37 cellular contexts compared by ENCODE assay signal in genomic region chr22:19123936-19124335, GRCh38. TPM values are rescaled to one million over a fixed set of nuclear protein-coding genes. Genes with fewer than 3 reads are reported as not detected.
"Had no signal": no experiment of that assay in that cellular context is flagged by ENCODE, and none has a peak within 500 bp of the region (broad histone marks: within the 10 kb centered on the region; RNA-seq: fewer than 3 reads in every experiment).

No MANE protein-coding gene starts in this region.

- H3K9me3 ChIP-seq: adrenal gland, body of pancreas, SJCRH30 had no signal

- H3K4me3 ChIP-seq: adrenal gland, body of pancreas, SJCRH30, SK-N-MC had no signal

- H3K9me3 Mint-ChIP-seq: activated CD4-positive, alpha-beta memory T cell treated with anti-CD3 and anti-CD28 coated beads, Interleukin-2, amount 10 ng/mL, durations not matched to agents 7 days and 5 days; activated naive CD8-positive, alpha-beta T cell treated with anti-CD3 and anti-CD28 coated beads for 36 hours; activated T-cell treated with anti-CD3 and anti-CD28 coated beads, Interleukin-2, amount 50 U/mL, for 72 hours; activated T-helper 17 cell treated with anti-CD3 and anti-CD28 coated beads, Interleukin-2, amount 50 U/mL, for 72 hours had no signal

- DNase-seq: activated CD4-positive, alpha-beta memory T cell treated with anti-CD3 and anti-CD28 coated beads, Interleukin-2, amount 10 ng/mL, durations not matched to agents 7 days and 5 days; activated CD4-positive, alpha-beta T cell treated with anti-CD3 and anti-CD28 coated beads for 4 hours; activated CD8-positive, alpha-beta memory T cell treated with anti-CD3 and anti-CD28 coated beads for 24 hours; activated CD8-positive, alpha-beta memory T cell treated with anti-CD3 and anti-CD28 coated beads, Interleukin-2, amount 10 ng/mL, durations not matched to agents 7 days and 5 days; activated CD8-positive, alpha-beta memory T cell treated with anti-CD3 and anti-CD28 coated beads, Interleukin-2, amount 50 U/mL, for 48 hours; activated effector memory CD4-positive, alpha-beta T cell treated with anti-CD3 and anti-CD28 coated beads, Interleukin-2, amount 50 U/mL, for 16 hours; activated naive CD4-positive, alpha-beta T cell; activated naive CD4-positive, alpha-beta T cell treated with anti-CD3 and anti-CD28 coated beads, Interleukin-2, amount 50 U/mL, for 16 hours; activated naive CD8-positive, alpha-beta T cell treated with anti-CD3 and anti-CD28 coated beads for 36 hours; activated T-cell treated with anti-CD3 and anti-CD28 coated beads, Interleukin-2, amount 50 U/mL, for 72 hours; adrenal gland; body of pancreas; MM.1S; MV-4-11; NCI-H1092; NCI-H1436 treated with DMSO at 0.1 percent for 48 hours; NCI-H1694 treated with DMSO at 0.1 percent for 48 hours; NCI-H2029 treated with DMSO at 0.1 percent for 48 hours; NCI-H2107; NCI-H2171; NCI-H510A; NCI-H69; SHP77; SJCRH30 had no signal

- ATAC-seq: activated CD4-positive, CD25-positive, alpha-beta regulatory T cell treated with anti-CD3 and anti-CD28 coated beads, Interleukin-2, amount 50 U/mL, for 24 hours; activated CD8-positive, alpha-beta memory T cell treated with anti-CD3 and anti-CD28 coated beads, Interleukin-2, amount 10 ng/mL, durations not matched to agents 7 days and 5 days; activated T-cell treated with anti-CD3 and anti-CD28 coated beads, Interleukin-2, amount 50 U/mL, for 72 hours; activated T-helper 17 cell treated with anti-CD3 and anti-CD28 coated beads, Interleukin-2, amount 50 U/mL, for 72 hours; body of pancreas; Panc1 had no signal

- H3K27me3 Mint-ChIP-seq: activated CD4-positive, alpha-beta memory T cell treated with anti-CD3 and anti-CD28 coated beads, Interleukin-2, amount 10 ng/mL, durations not matched to agents 7 days and 5 days; activated naive CD8-positive, alpha-beta T cell treated with anti-CD3 and anti-CD28 coated beads for 36 hours; activated T-helper 17 cell treated with anti-CD3 and anti-CD28 coated beads, Interleukin-2, amount 50 U/mL, for 72 hours had no signal

- H3K4me2 ChIP-seq: KMS-11 had no signal

- H3K27ac Mint-ChIP-seq: activated CD4-positive, alpha-beta memory T cell treated with anti-CD3 and anti-CD28 coated beads, Interleukin-2, amount 10 ng/mL, durations not matched to agents 7 days and 5 days; activated CD8-positive, alpha-beta memory T cell treated with anti-CD3 and anti-CD28 coated beads, Interleukin-2, amount 10 ng/mL, durations not matched to agents 7 days and 5 days; activated naive CD8-positive, alpha-beta T cell treated with anti-CD3 and anti-CD28 coated beads for 36 hours; activated T-cell treated with anti-CD3 and anti-CD28 coated beads, Interleukin-2, amount 50 U/mL, for 72 hours; activated T-helper 17 cell treated with anti-CD3 and anti-CD28 coated beads, Interleukin-2, amount 50 U/mL, for 72 hours had no signal

- H3K27me3 ChIP-seq: adrenal gland, body of pancreas, SJCRH30 had no signal

- H3K36me3 ChIP-seq: adrenal gland, SJCRH30 had no signal

- H3K4me3 Mint-ChIP-seq: activated CD4-positive, alpha-beta memory T cell treated with anti-CD3 and anti-CD28 coated beads, Interleukin-2, amount 10 ng/mL, durations not matched to agents 7 days and 5 days; activated CD8-positive, alpha-beta memory T cell treated with anti-CD3 and anti-CD28 coated beads, Interleukin-2, amount 10 ng/mL, durations not matched to agents 7 days and 5 days; activated naive CD8-positive, alpha-beta T cell treated with anti-CD3 and anti-CD28 coated beads for 36 hours had no signal

- H3K27ac ChIP-seq: adrenal gland, body of pancreas, KMS-11, SJCRH30, SK-N-MC had no signal

- H3K9ac ChIP-seq: KMS-11 had no signal

- H3K36me3 Mint-ChIP-seq: activated CD8-positive, alpha-beta memory T cell treated with anti-CD3 and anti-CD28 coated beads, Interleukin-2, amount 10 ng/mL, durations not matched to agents 7 days and 5 days had no signal

- FAIRE-seq: astrocyte, TTC549 had no signal

RNA-seq across cellular contexts. Expression of gene TSSK2, which starts 7.2 kb away (rescaled TPM):
- total RNA-seq: activated CD4-positive, alpha-beta memory T cell treated with anti-CD3 and anti-CD28 coated beads, Interleukin-2, amount 10 ng/mL, durations not matched to agents 7 days and 5 days; activated CD8-positive, alpha-beta memory T cell treated with anti-CD3 and anti-CD28 coated beads, Interleukin-2, amount 10 ng/mL, durations not matched to agents 7 days and 5 days; activated naive CD8-positive, alpha-beta T cell treated with anti-CD3 and anti-CD28 coated beads for 36 hours; activated T-cell treated with anti-CD3 and anti-CD28 coated beads, Interleukin-2, amount 50 U/mL, for 72 hours; activated T-helper 17 cell treated with anti-CD3 and anti-CD28 coated beads, Interleukin-2, amount 50 U/mL, for 72 hours; adrenal gland; astrocyte; bronchial epithelial cell; cerebellum; LHCN-M2; RPMI7951; SJCRH30; T-helper 1 cell treated with Interleukin-12 subunit alpha and Interleukin-12 subunit beta and Interleukin-4 antibody, amounts not matched to agents 30 ng/mL and 1 ng/mL, for 36 hours; T-helper 2 cell treated with Interferon-gamma antibody and Interleukin-4, amounts not matched to agents 100 ng/mL and 5 ng/mL, for 36 hours had no signal

RNA-seq across cellular contexts. Expression of gene GSC2, which starts 26.2 kb away (rescaled TPM):
- total RNA-seq: activated CD4-positive, alpha-beta memory T cell treated with anti-CD3 and anti-CD28 coated beads, Interleukin-2, amount 10 ng/mL, durations not matched to agents 7 days and 5 days; activated CD8-positive, alpha-beta memory T cell treated with anti-CD3 and anti-CD28 coated beads, Interleukin-2, amount 10 ng/mL, durations not matched to agents 7 days and 5 days; activated naive CD8-positive, alpha-beta T cell treated with anti-CD3 and anti-CD28 coated beads for 36 hours; activated T-cell treated with anti-CD3 and anti-CD28 coated beads, Interleukin-2, amount 50 U/mL, for 72 hours; activated T-helper 17 cell treated with anti-CD3 and anti-CD28 coated beads, Interleukin-2, amount 50 U/mL, for 72 hours; adrenal gland; astrocyte; body of pancreas; bronchial epithelial cell; cerebellum; LHCN-M2; RPMI7951; SJCRH30; T-helper 1 cell treated with Interleukin-12 subunit alpha and Interleukin-12 subunit beta and Interleukin-4 antibody, amounts not matched to agents 30 ng/mL and 1 ng/mL, for 36 hours; T-helper 2 cell treated with Interferon-gamma antibody and Interleukin-4, amounts not matched to agents 100 ng/mL and 5 ng/mL, for 36 hours had no signal
- polyA plus RNA-seq: adrenal gland had no signal
